ENCODE assay signal across 7 cellular contexts in genomic region chr11:110280595-110280994, GRCh38. TPM values are rescaled to one million over a fixed set of nuclear protein-coding genes. Genes with fewer than 3 reads are reported as not detected.
A peak's percentile ranks its signal among the peaks of the same experiment; 100 is the strongest.
DNase-seq lines count a peak whose midpoint lies in the region; ATAC-seq, FAIRE-seq and TF ChIP-seq lines count a peak whose summit lies in the region.
"Not testable (repeated sequence)": the region's sequence is repeated elsewhere in the genome, so short reads cannot be mapped to it uniquely, and the experiment has no call there.

No MANE protein-coding gene starts in this region.

- RAD21 ChIA-PET in GM12878 (lab: Charles Lee; ENCODE audit: unreplicated experiment) = interaction anchor here (1.1 to 1.4 kb wide), 2 partner anchors 12 to 79 kb away, joined by 3 read pairs; no protein-coding TSS in a partner anchor

- H3K4me2 ChIP-seq in GM12878 (ENCODE audit: control insufficient read depth, insufficient read depth); endothelial cell of umbilical vein (ENCODE audit: insufficient read depth, low read length); HepG2 (ENCODE audit: low read depth, low read length); smooth muscle cell: not testable (repeated sequence)

- not testable (repeated sequence) for H2AFZ ChIP-seq in GM12878 (ENCODE audit: control insufficient read depth, low read depth, low read length); endothelial cell of umbilical vein (ENCODE audit: low read depth, low read length); HepG2 (ENCODE audit: low read length); smooth muscle cell (ENCODE audit: low read depth)

- dilution Hi-C loops in endothelial cell of umbilical vein (cut with MboI; ENCODE audit: extremely low pct_ligation_motif_present, low sequenced_read_pairs) = not testable (repeated sequence)

- 0 out of 2 replicates have a peak, but pooled peaks have one; percentile 33 for ATAC-seq in Panc1
- ATAC-seq in RWPE2 (ENCODE audit: low read depth) = 0 out of 3 replicates have a peak, but pooled peaks have one; percentile 21
- ATAC-seq in GM12878 = peak; percentile 16; the same call in 2 of the 3 replicates
- ATAC-seq in HepG2 = not testable (repeated sequence)

- H3K4me3 ChIP-seq in HEK293 (ENCODE audit: low read depth, low read length); Panc1 (ENCODE audit: low read depth in 2 of 2, low read length in 2 of 2); RWPE2 (ENCODE audit: severe bottlenecking); GM12878; endothelial cell of umbilical vein (replicated peaks in 1 of 3; ENCODE audit: insufficient read depth in 1 of 3, low read depth in 1 of 3, low read length in 3 of 3); HepG2 (replicated peaks in 1 of 3; ENCODE audit: insufficient read depth in 1 of 3, low read depth in 2 of 3, low read length in 3 of 3); smooth muscle cell: not testable (repeated sequence)

- H3K36me3 ChIP-seq in HEK293 (ENCODE audit: control insufficient read depth in 2 of 2, insufficient read depth in 1 of 2, low read length in 2 of 2) = peaks cover 7 to 32% of the 10 kb centered on the region in 2 experiments; a peak in 2 of 3 replicates
- H3K36me3 ChIP-seq in Panc1 (ENCODE audit: control insufficient read depth, insufficient read depth, low read length) = peaks cover 12% of the 10 kb centered on the region
- H3K36me3 ChIP-seq in RWPE2 (ENCODE audit: low read depth) = peaks cover 42% of the 10 kb centered on the region
- peaks cover 1 to 12% of the 10 kb centered on the region in 2 experiments; a peak in 3 of 4 replicates for H3K36me3 ChIP-seq in GM12878 (ENCODE audit: control insufficient read depth in 2 of 2, insufficient read depth in 2 of 2, low read length in 1 of 2)
- not testable (repeated sequence) for H3K36me3 ChIP-seq in endothelial cell of umbilical vein (ENCODE audit: control insufficient read depth in 2 of 2, extremely low read depth in 1 of 2, insufficient read depth in 2 of 2, low read length in 2 of 2)
- H3K36me3 ChIP-seq in HepG2 (replicated peaks in 1 of 2; ENCODE audit: control insufficient read depth in 1 of 2, insufficient read depth in 2 of 2, low read length in 2 of 2) = peaks cover 0 to 20% of the 10 kb centered on the region in 2 experiments; a peak in 1 of 5 replicates
- peaks cover 12% of the 10 kb centered on the region for H3K36me3 ChIP-seq in smooth muscle cell (ENCODE audit: low read depth)

- not testable (repeated sequence) for H3K9me3 ChIP-seq in HEK293 (ENCODE audit: control insufficient read depth, insufficient read depth, low read depth, low read length); Panc1 (ENCODE audit: control insufficient read depth, insufficient read depth, low read depth, low read length); RWPE2 (ENCODE audit: severe bottlenecking); GM12878 (replicated peaks; ENCODE audit: control insufficient read depth, insufficient read depth, low read length); endothelial cell of umbilical vein (replicated peaks; ENCODE audit: control insufficient read depth, insufficient read depth, low read length); HepG2 (ENCODE audit: low read length); smooth muscle cell (replicated peaks; ENCODE audit: low read depth)

- WGBS in GM12878 (ENCODE audit: insufficient coverage, insufficient replicate concordance, low lambda C conversion rate, missing lambda C conversion rate) = 96% methylated on average over 4 of the region's 4 CpGs
- WGBS in HepG2 (ENCODE audit: low lambda C conversion rate) = 95% methylated on average over 4 of the region's 4 CpGs
- WGBS in smooth muscle cell (ENCODE audit: low lambda C conversion rate) = 96% methylated on average over 4 of the region's 4 CpGs

- not testable (repeated sequence) for TF ChIP-seq RAD21 in GM12878 (IDR thresholded peaks at IDR 0.05; ENCODE audit: insufficient read depth, low read depth, low read length); HepG2 (CRISPR knock-in tag; IDR thresholded peaks at IDR 0.05)

- H3K27ac ChIP-seq in HEK293 (ENCODE audit: extremely low read depth, low read depth, low read length); Panc1 (ENCODE audit: low read length); RWPE2 (ENCODE audit: poor library complexity, severe bottlenecking); GM12878 (ENCODE audit: control insufficient read depth, insufficient read depth); HepG2 (ENCODE audit: extremely low read length, insufficient read depth, low read length): not testable (repeated sequence)
- H3K27ac ChIP-seq in endothelial cell of umbilical vein (ENCODE audit: insufficient read depth, low read depth, low read length) = peak overlapping the region; percentile 50
- peak overlapping the region; percentile 27 for H3K27ac ChIP-seq in smooth muscle cell (ENCODE audit: low read depth)

- not testable (repeated sequence) for BruUV-seq in Panc1 (replicated peaks; lab: Mats Ljungman, UMichigan); GM12878 (replicated peaks; lab: Mats Ljungman, UMichigan); endothelial cell of umbilical vein (replicated peaks; lab: Mats Ljungman, UMichigan); HepG2 (replicated peaks; lab: Mats Ljungman, UMichigan)

- not testable (repeated sequence) for H3K9me1 ChIP-seq in endothelial cell of umbilical vein (replicated peaks; ENCODE audit: control insufficient read depth, extremely low read depth, insufficient read depth, low read length)

- H3K27me3 ChIP-seq in Panc1 (ENCODE audit: control insufficient read depth, insufficient read depth, low read length); RWPE2 (ENCODE audit: insufficient read depth, poor library complexity, severe bottlenecking); GM12878 (replicated peaks in 1 of 2; ENCODE audit: control insufficient read depth in 2 of 2, insufficient read depth in 2 of 2, low read length in 1 of 2); endothelial cell of umbilical vein (ENCODE audit: control insufficient read depth in 2 of 2, insufficient read depth in 2 of 2, low read length in 2 of 2); HepG2 (ENCODE audit: control insufficient read depth in 1 of 2, insufficient read depth in 2 of 2, low read length in 2 of 2); smooth muscle cell (ENCODE audit: low read depth): not testable (repeated sequence)

- not testable (repeated sequence) for TF ChIP-seq POLR2A in GM12878 (IDR thresholded peaks at IDR 0.05; ENCODE audit: low read depth, low read length); endothelial cell of umbilical vein (IDR thresholded peaks at IDR 0.05; ENCODE audit: low read depth, low read length); HepG2 (IDR thresholded peaks at IDR 0.05; ENCODE audit: insufficient read depth in 1 of 2, low read depth in 2 of 2, low read length in 2 of 2)

- not testable (repeated sequence) for H3K9ac ChIP-seq in GM12878 (ENCODE audit: control insufficient read depth, insufficient read depth, low read length); endothelial cell of umbilical vein (replicated peaks; ENCODE audit: extremely low read depth, insufficient read depth, low read length); HepG2 (ENCODE audit: insufficient read depth, low read depth, low read length); smooth muscle cell (ENCODE audit: low read depth)

- not testable (repeated sequence) for H3K4me1 ChIP-seq in HEK293 (ENCODE audit: control insufficient read depth, insufficient read depth, low read length); Panc1 (ENCODE audit: control insufficient read depth, insufficient read depth, low read length); RWPE2 (ENCODE audit: insufficient read depth, poor library complexity, severe bottlenecking); GM12878 (ENCODE audit: control insufficient read depth, insufficient read depth, low read length); endothelial cell of umbilical vein (ENCODE audit: control insufficient read depth, extremely low read depth, insufficient read depth, low read length); smooth muscle cell (ENCODE audit: low read depth)
- H3K4me1 ChIP-seq in HepG2 (ENCODE audit: insufficient read depth, low read length) = peaks cover 16% of the 10 kb centered on the region

- H3F3A ChIP-seq in smooth muscle cell (ENCODE audit: low read depth) = not testable (repeated sequence)

- peaks cover 69% of the 10 kb centered on the region for H3K79me2 ChIP-seq in GM12878 (ENCODE audit: control insufficient read depth, insufficient read depth, low read length)
- peaks cover 82% of the 10 kb centered on the region for H3K79me2 ChIP-seq in endothelial cell of umbilical vein (ENCODE audit: control insufficient read depth, insufficient read depth, low read length)
- peaks cover 50% of the 10 kb centered on the region for H3K79me2 ChIP-seq in HepG2 (ENCODE audit: insufficient read depth, low read length)
- H3K79me2 ChIP-seq in smooth muscle cell (ENCODE audit: low read depth) = peaks cover 100% of the 10 kb centered on the region

- TF ChIP-seq CTCF in HEK293 (tag by site-specific recombination; IDR thresholded peaks at IDR 0.05); Panc1 (IDR thresholded peaks at IDR 0.05); RWPE2 (IDR thresholded peaks at IDR 0.05; ENCODE audit: poor library complexity, severe bottlenecking); GM12878 (IDR thresholded peaks at IDR 0.05 in 2 of 3, conservative IDR thresholded peaks at IDR 0.05 in 1 of 3; ENCODE audit: control insufficient read depth in 2 of 3, extremely low read depth in 1 of 3, insufficient read depth in 1 of 3, low read depth in 3 of 3, low read length in 3 of 3); endothelial cell of umbilical vein (IDR thresholded peaks at IDR 0.05; ENCODE audit: extremely low read depth in 1 of 2, insufficient read depth in 1 of 2, low read depth in 1 of 2, low read length in 2 of 2); HepG2 (CRISPR knock-in tag; IDR thresholded peaks at IDR 0.05); smooth muscle cell (IDR thresholded peaks at IDR 0.05; ENCODE audit: borderline replicate concordance, insufficient read depth, poor library complexity, severe bottlenecking): not testable (repeated sequence)

- CTCF ChIA-PET in HEK293 (lab: Yijun Ruan, JAX) = interaction anchor here (0.6 kb wide), 1 partner anchor 17 kb away, joined by 3 read pairs; no protein-coding TSS in a partner anchor
- CTCF ChIA-PET in Panc1 (lab: Charles Lee); HepG2 (lab: Yijun Ruan, JAX; ENCODE audit: low intra/inter-chr PET ratio, low total read pairs): not testable (repeated sequence)
- CTCF ChIA-PET in GM12878 (lab: Yijun Ruan, JAX) = interaction anchor here (0.8 to 3.3 kb wide), 5 partner anchors 13 to 154 kb away, joined by 3 to 13 read pairs (median 3); no protein-coding TSS in a partner anchor
- CTCF ChIA-PET in endothelial cell of umbilical vein (lab: Charles Lee) = interaction anchor here (1.1 to 2.3 kb wide), 9 partner anchors 9 to 149 kb away, joined by 3 to 10 read pairs (median 5); partner anchors contain the start of gene FDX1

- SMC1A ChIA-PET in GM12878 (lab: Charles Lee; ENCODE audit: uncharacterized antibody, unreplicated experiment) = interaction anchor here (0.5 to 1.1 kb wide), 8 partner anchors 8 to 1083 kb away, joined by 3 to 4 read pairs (median 3); no protein-coding TSS in a partner anchor

- H4K20me1 ChIP-seq in GM12878 (ENCODE audit: control insufficient read depth, insufficient read depth); endothelial cell of umbilical vein (replicated peaks; ENCODE audit: control insufficient read depth, extremely low read depth, insufficient read depth, low read length); HepG2 (ENCODE audit: insufficient read depth, low read length): not testable (repeated sequence)
- H4K20me1 ChIP-seq in smooth muscle cell (ENCODE audit: low read depth) = peaks cover 97% of the 10 kb centered on the region

- DNase-seq in Panc1 (ENCODE audit: low read depth, low spot score); RWPE2 (ENCODE audit: low spot score); GM12878 (ENCODE audit: low read depth, low spot score); endothelial cell of umbilical vein (ENCODE audit: low read depth, low spot score); HepG2 (ENCODE audit: low spot score); smooth muscle cell (lab: John Stamatoyannopoulos, UW; ENCODE audit: unreplicated experiment): not testable (repeated sequence)

- FAIRE-seq in GM12878 (lab: Jason Lieb, UNC); endothelial cell of umbilical vein (lab: Jason Lieb, UNC); HepG2 (lab: Jason Lieb, UNC): not testable (repeated sequence)

- POLR2A ChIA-PET in HEK293 (lab: Yijun Ruan, JAX) = interaction anchor here (1.1 kb wide), 1 partner anchor 13 kb away, joined by 3 read pairs; no protein-coding TSS in a partner anchor
- POLR2A ChIA-PET in Panc1 (lab: Charles Lee); GM12878 (lab: Charles Lee); HepG2 (lab: Yijun Ruan, JAX): not testable (repeated sequence)
- POLR2A ChIA-PET in endothelial cell of umbilical vein (lab: Charles Lee) = interaction anchor here (0.7 kb wide), 1 partner anchor 48 kb away, joined by 3 read pairs; no protein-coding TSS in a partner anchor

- in situ Hi-C loops in Panc1 (cut with HindIII; ENCODE audit: low pct_unique_long_range_greater_than_20kb, low sequenced_read_pairs); GM12878 (cut with MboI); HepG2 (cut with HindIII; ENCODE audit: extremely low pct_ligation_motif_present, low pct_unique_long_range_greater_than_20kb): not testable (repeated sequence)

- intact Hi-C loops in Panc1 (cut with micrococcal nuclease; ENCODE audit: unreplicated experiment); endothelial cell of umbilical vein (cut with micrococcal nuclease); HepG2 (cut with micrococcal nuclease; ENCODE audit: unreplicated experiment): not testable (repeated sequence)
- intact Hi-C loops in GM12878 (cut with micrococcal nuclease; ENCODE audit: unreplicated experiment) = loop anchor here (10.0 kb wide), 1 partner anchor 1494 kb away; no protein-coding TSS in a partner anchor

- not testable (repeated sequence) for TF ChIP-seq EP300 in GM12878 (IDR thresholded peaks at IDR 0.05; ENCODE audit: borderline replicate concordance in 1 of 2, control insufficient read depth in 1 of 2, low read depth in 2 of 2, low read length in 2 of 2); HepG2 (IDR thresholded peaks at IDR 0.05; ENCODE audit: low read depth in 2 of 2, low read length in 2 of 2); HepG2 (CRISPR knock-in tag; IDR thresholded peaks at IDR 0.05; ENCODE audit: borderline replicate concordance)

RNA-seq across cellular contexts. Expression of gene RDX, which starts 15.8 kb away (rescaled TPM):
- total RNA-seq in Panc1 (2021; ENCODE audit: unreplicated experiment) = 200 TPM
- polyA plus RNA-seq in Panc1 (2012; ENCODE audit: insufficient read length) = 109 TPM
- 134 and 138 TPM in 2 replicates for total RNA-seq in GM12878 (2013; cell fraction: nucleolus; rRNA removed)
- 24.6 and 31.7 TPM in 2 replicates for total RNA-seq in GM12878 (2014; rRNA removed)
- 50.3 and 53.0 TPM in 2 replicates for total RNA-seq in GM12878 (2014; rRNA removed; fragmentation: Illumina TruSeq; extraction: Trizol)
- 57.5 and 62.0 TPM in 2 replicates for total RNA-seq in GM12878 (2021)
- 16.7 TPM for polyA plus RNA-seq in GM12878 (2011; ENCODE audit: low read depth)
- 48.1 and 108 TPM in 2 replicates for polyA plus RNA-seq in GM12878 (2011; rRNA removed)
- 13.5 and 19.8 TPM in 2 replicates for polyA plus RNA-seq in GM12878 (2011; cell fraction: cytosol; rRNA removed)
- polyA plus RNA-seq in GM12878 (2011; cell fraction: nucleus; rRNA removed) = 23.7 and 36.3 TPM in 2 replicates
- 21.9 and 34.0 TPM in 2 replicates for polyA plus RNA-seq in GM12878 (2012)
- 44.8 and 47.4 TPM in 2 replicates for polyA plus RNA-seq in GM12878 (2014; fragmentation: Illumina TruSeq; extraction: Trizol)
- 10 to 100 TPM; 37.4 to 40.3 TPM for polyA plus RNA-seq in GM12878 (2014; fragmentation: Nextera tagmentation; extraction: Ambion mirVana)
- polyA plus RNA-seq in GM12878 (2014; rRNA removed) = 22.5 and 31.1 TPM in 2 replicates
- polyA plus RNA-seq in GM12878 (2016; fragmentation: Nextera tagmentation; extraction: Ambion mirVana) = 10 to 100 TPM; 55.5 to 62.2 TPM
- 29.6 and 59.3 TPM in 2 replicates for polyA minus RNA-seq in GM12878 (2011; rRNA and poly(A)+ RNA removed)
- 16.8 and 25.0 TPM in 2 replicates for polyA minus RNA-seq in GM12878 (2011; cell fraction: cytosol; rRNA and poly(A)+ RNA removed)
- polyA minus RNA-seq in GM12878 (2011; cell fraction: nucleus; rRNA and poly(A)+ RNA removed) = 14.3 and 27.2 TPM in 2 replicates
- total RNA-seq in endothelial cell of umbilical vein = 239 and 280 TPM in 2 replicates
- polyA plus RNA-seq in endothelial cell of umbilical vein = 33.3 and 47.9 TPM in 2 replicates
- polyA plus RNA-seq in endothelial cell of umbilical vein (2011; cell fraction: cytosol; rRNA removed) = 79.1 and 82.2 TPM in 2 replicates
- polyA plus RNA-seq in endothelial cell of umbilical vein (2011; cell fraction: nucleus; rRNA removed) = 117 and 139 TPM in 2 replicates
- 142 and 171 TPM in 2 replicates for polyA plus RNA-seq in endothelial cell of umbilical vein (2012)
- polyA minus RNA-seq in endothelial cell of umbilical vein = 112 and 147 TPM in 2 replicates
- polyA minus RNA-seq in endothelial cell of umbilical vein (2011; cell fraction: cytosol; rRNA and poly(A)+ RNA removed) = 67.5 TPM
- 82.8 and 95.4 TPM in 2 replicates for polyA minus RNA-seq in endothelial cell of umbilical vein (2011; cell fraction: nucleus; rRNA and poly(A)+ RNA removed)
- 63.1 and 93.4 TPM in 2 replicates for total RNA-seq in HepG2 (2016; rRNA removed; fragmentation: Illumina TruSeq; extraction: Trizol)
- 6.5 and 8.1 TPM in 2 replicates for total RNA-seq in HepG2 (2016; cell fraction: cytosol; rRNA removed; fragmentation: Illumina TruSeq; extraction: Trizol; ENCODE audit: low read depth)
- 58.8 and 76.9 TPM in 2 replicates for total RNA-seq in HepG2 (2016; cell fraction: insoluble cytoplasmic fraction; rRNA removed; fragmentation: Illumina TruSeq; extraction: Trizol)
- total RNA-seq in HepG2 (2016; cell fraction: membrane; rRNA removed; fragmentation: Illumina TruSeq; extraction: Trizol) = 20.6 and 25.7 TPM in 2 replicates
- total RNA-seq in HepG2 (2016; cell fraction: nucleus; rRNA removed; fragmentation: Illumina TruSeq; extraction: Trizol) = 32.3 and 40.7 TPM in 2 replicates
- 12.7 and 20.7 TPM in 2 replicates for polyA plus RNA-seq in HepG2 (2011; rRNA removed)
- polyA plus RNA-seq in HepG2 (2011; cell fraction: cytosol; rRNA removed) = 7.4 and 9.4 TPM in 2 replicates
- polyA plus RNA-seq in HepG2 (2011; cell fraction: nucleus; rRNA removed) = 5.0 and 8.0 TPM in 2 replicates
- polyA plus RNA-seq in HepG2 (2012) = 41.4 and 47.6 TPM in 2 replicates
- 3.3 and 3.9 TPM in 2 replicates for polyA plus RNA-seq in HepG2 (2016; cell fraction: cytosol; fragmentation: Illumina TruSeq; extraction: Trizol; ENCODE audit: low read depth)
- polyA plus RNA-seq in HepG2 (2016; cell fraction: insoluble cytoplasmic fraction; fragmentation: Illumina TruSeq; extraction: Trizol; ENCODE audit: low read depth) = 55.3 and 66.3 TPM in 2 replicates
- 8.9 and 11.8 TPM in 2 replicates for polyA plus RNA-seq in HepG2 (2016; cell fraction: membrane; fragmentation: Illumina TruSeq; extraction: Trizol; ENCODE audit: low read depth)
- polyA plus RNA-seq in HepG2 (2016; cell fraction: nucleus; fragmentation: Illumina TruSeq; extraction: Trizol; ENCODE audit: insufficient read depth, low read depth) = 25.6 and 30.3 TPM in 2 replicates
- 16.4 and 35.5 TPM in 2 replicates for polyA minus RNA-seq in HepG2 (2011; rRNA and poly(A)+ RNA removed; ENCODE audit: low replicate concordance)
- 38.8 and 46.6 TPM in 2 replicates for polyA minus RNA-seq in HepG2 (2011; cell fraction: cytosol; rRNA and poly(A)+ RNA removed)
- 29.5 and 31.2 TPM in 2 replicates for polyA minus RNA-seq in HepG2 (2011; cell fraction: nucleus; rRNA and poly(A)+ RNA removed)
- total RNA-seq in smooth muscle cell = 146 and 165 TPM in 2 replicates
- 137 and 217 TPM in 2 replicates for polyA plus RNA-seq in smooth muscle cell
